In the genomic region with DNA sequence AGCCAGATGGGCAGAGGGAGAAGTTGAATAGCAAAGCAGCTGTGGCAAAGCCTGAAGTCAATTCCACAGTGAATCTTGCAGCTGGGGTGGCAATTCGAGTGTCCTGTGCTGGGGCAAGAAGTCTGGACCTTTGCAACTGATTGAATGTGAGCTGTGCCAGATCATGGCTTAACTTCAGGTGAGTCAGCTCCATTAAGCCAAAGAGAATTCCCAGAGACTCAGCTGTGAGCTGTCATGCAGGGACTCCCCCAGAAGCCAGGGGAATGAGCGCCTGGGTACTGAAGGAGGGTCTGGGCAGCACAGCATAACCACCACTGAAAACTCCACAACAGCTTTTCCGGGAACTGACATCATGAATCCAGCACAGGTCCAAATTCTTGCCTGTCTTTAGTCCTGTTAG, we compare ENCODE assay signal across 17 cellular contexts.
DNase-seq lines count a peak whose midpoint lies in the region; ATAC-seq and TF ChIP-seq lines count a peak whose summit lies in the region.
"Had no signal": no experiment of that assay in that cellular context is flagged by ENCODE, and none has a peak within 500 bp of the region (broad histone marks: within the 10 kb centered on the region; RNA-seq: fewer than 3 reads in every experiment).

No MANE protein-coding gene starts in this region.

- POLR2A ChIA-PET in PC-3 (lab: Charles Lee; ENCODE audit: unreplicated experiment): no interaction called here

- no peaks in the 10 kb centered on the region for H3K9me2 ChIP-seq in GM23248 (ENCODE audit: insufficient read depth)
- no peaks in the 10 kb centered on the region for H3K9me2 ChIP-seq in PC-3 (replicated peaks; ENCODE audit: low read length)

- WGBS in GM23248 (ENCODE audit: low coverage in 1 of 2, low lambda C conversion rate in 2 of 2, missing lambda C conversion rate in 2 of 2), 2 experiments: 46 to 52% methylated on average over 3 of the region's 3 CpGs
- 45 to 83% methylated on average over 1 to 2 of the region's 3 CpGs for WGBS in mesodermal cell (ENCODE audit: insufficient coverage in 2 of 2), 2 experiments

- H3K4me2 ChIP-seq in GM23248 (ENCODE audit: unreplicated experiment): no peak overlapping the region
- H3K4me2 ChIP-seq in PC-3 (ENCODE audit: low read length): no peak overlapping the region
- H3K4me2 ChIP-seq: PC-9 had no signal

- H4K20me1 ChIP-seq in GM23248 (ENCODE audit: insufficient read depth): no peaks in the 10 kb centered on the region
- H4K20me1 ChIP-seq in PC-3 (ENCODE audit: low read length): no peaks in the 10 kb centered on the region

- CTCF ChIA-PET in PC-3 (lab: Charles Lee): no interaction called here

- no peak overlapping the region for H3K4me3 ChIP-seq in GM23248
- no peak overlapping the region for H3K4me3 ChIP-seq in PC-3 (ENCODE audit: low read length)
- H3K4me3 ChIP-seq in epithelial cell of esophagus (ENCODE audit: low read length): no peak overlapping the region
- H3K4me3 ChIP-seq in mesodermal cell (ENCODE audit: extremely low read depth, insufficient read depth, low read length, poor library complexity, severe bottlenecking): no peak overlapping the region
- H3K4me3 ChIP-seq: PC-9, SK-N-MC had no signal

- H3K9me3 ChIP-seq in GM23248 (ENCODE audit: low read depth) (no peaks in the 10 kb centered on the region), PC-3 (ENCODE audit: low read length) (no peaks in the 10 kb centered on the region), mesodermal cell (ENCODE audit: control insufficient read depth, low read length) (no peaks in the 10 kb centered on the region)

- H3K4me1 ChIP-seq in GM23248 (ENCODE audit: insufficient read depth): no peaks in the 10 kb centered on the region
- H3K4me1 ChIP-seq in PC-3 (ENCODE audit: insufficient read depth, low read length): no peaks in the 10 kb centered on the region
- H3K4me1 ChIP-seq in mesodermal cell (ENCODE audit: control insufficient read depth, insufficient read depth, low read length, poor library complexity, severe bottlenecking): peaks cover 20% of the 10 kb centered on the region

- H3K36me3 ChIP-seq in GM23248 (ENCODE audit: low read depth) (no peaks in the 10 kb centered on the region), PC-3 (ENCODE audit: low read depth, low read length) (no peaks in the 10 kb centered on the region), mesodermal cell (ENCODE audit: control insufficient read depth, insufficient read depth, low read length) (no peaks in the 10 kb centered on the region)

- H3K9ac ChIP-seq in GM23248 (no peak overlapping the region), PC-3 (ENCODE audit: low read length) (no peak overlapping the region)

- in situ Hi-C loops in GM23248 (cut with MboI): no loop called here

- TF ChIP-seq CTCF in PC-3 (conservative IDR thresholded peaks at IDR 0.05; ENCODE audit: low read depth, low read length): no peak
- no peak for TF ChIP-seq CTCF in epithelial cell of esophagus (IDR thresholded peaks at IDR 0.05; ENCODE audit: insufficient read depth, low read depth, low read length, missing control alignments)

- H2AFZ ChIP-seq in GM23248: no peak overlapping the region
- H2AFZ ChIP-seq in PC-3 (ENCODE audit: low read length): no peak overlapping the region
- H2AFZ ChIP-seq: PC-9 had no signal

- no peak for ATAC-seq in PC-3
- ATAC-seq: HepG2, Right ventricle myocardium inferior had no signal

- intact Hi-C loops in PC-3 (cut with micrococcal nuclease): no loop called here

- DNase-seq in GM23248 (peak; percentile 4), PC-3 (peak; percentile 46), epithelial cell of esophagus (ENCODE audit: low read depth) (peak; percentile 47), NCI-H2196 (lab: John Stamatoyannopoulos, UW; ENCODE audit: unreplicated experiment) (no peak), NCI-H510A (lab: John Stamatoyannopoulos, UW) (no peak)
- DNase-seq in activated CD4-positive, CD25-positive, alpha-beta regulatory T cell (lab: John Stamatoyannopoulos, UW): no peak
- no peak for DNase-seq in stimulated activated CD4-positive, alpha-beta T cell treated with anti-CD3 and anti-CD28 coated beads, Interleukin-4, amount 100 ng/mL, for 1 hour
- DNase-seq: DMS 273 treated with DMSO at 0.1 percent for 48 hours, KG1, NCI-H1092 treated with DMSO at 0.1 percent for 48 hours, NCI-H2081 treated with DMSO at 0.1 percent for 48 hours, NCI-H2227 treated with DMSO at 0.1 percent for 48 hours, PC-9 had no signal

- H3F3A ChIP-seq in GM23248 (ENCODE audit: insufficient read depth) (no peaks in the 10 kb centered on the region), PC-3 (ENCODE audit: low read length, unreplicated experiment) (no peaks in the 10 kb centered on the region)

- no TSS peak for BruUV-seq in PC-3 (replicated peaks; lab: Mats Ljungman, UMichigan)

- no peak overlapping the region for H3K27ac ChIP-seq in GM23248
- no peak overlapping the region for H3K27ac ChIP-seq in PC-3 (ENCODE audit: low read length)
- peak overlapping the region; percentile 37 for H3K27ac ChIP-seq in mesodermal cell (ENCODE audit: low read depth, low read length, severe bottlenecking)
- H3K27ac ChIP-seq: PC-9, SK-N-MC had no signal

- no peaks in the 10 kb centered on the region for H3K27me3 ChIP-seq in GM23248 (replicated peaks; ENCODE audit: insufficient read depth)
- H3K27me3 ChIP-seq in PC-3 (ENCODE audit: low read length): peaks cover 4% of the 10 kb centered on the region

- H3K79me2 ChIP-seq in GM23248 (ENCODE audit: insufficient read depth): no peaks in the 10 kb centered on the region
- H3K79me2 ChIP-seq in PC-3 (ENCODE audit: low read length): no peaks in the 10 kb centered on the region

Comparison
In these comparisons a context has a peak if more than half of its experiments do, and no peak if none do; other contexts are left out.
1. DNase-seq: peak in GM23248 (single experiment), PC-3 (single experiment) and epithelial cell of esophagus (single experiment); none in activated CD4-positive, CD25-positive, alpha-beta regulatory T cell (0 of 4), NCI-H2196 (single experiment), stimulated activated CD4-positive, alpha-beta T cell treated with anti-CD3 and anti-CD28 coated beads, Interleukin-4, amount 100 ng/mL, for 1 hour (single experiment) and NCI-H510A (single experiment).